Comparison of ENCODE assay signal across 9 cellular contexts in genomic region chr19:40529093-40529954, GRCh38. TPM values are rescaled to one million over a fixed set of nuclear protein-coding genes. Genes with fewer than 3 reads are reported as not detected.
DNase-seq lines count a peak whose midpoint lies in the region; ATAC-seq, FAIRE-seq and TF ChIP-seq lines count a peak whose summit lies in the region.
"Had no signal": no experiment of that assay in that cellular context is flagged by ENCODE, and none has a peak within 500 bp of the region (broad histone marks: within the 10 kb centered on the region; RNA-seq: fewer than 3 reads in every experiment).

No MANE protein-coding gene starts in this region.

- CTCF ChIA-PET in WTC11 (lab: Charles Lee) (interaction anchor here (0.6 to 2.9 kb wide), 25 partner anchors 8 to 1335 kb away, joined by 3 to 25 read pairs (median 4); partner anchors contain the start of genes LTBP4 and PRX), mammary epithelial cell (lab: Charles Lee; ENCODE audit: low non-redundant PET) (interaction anchor here (0.6 kb wide), 1 partner anchor 102 kb away, joined by 4 read pairs; no protein-coding TSS in a partner anchor)

- H2AFZ ChIP-seq in mammary epithelial cell (ENCODE audit: low read depth, low read length) = peak overlapping the region; percentile 85

- H3K36me3 ChIP-seq in mammary epithelial cell (ENCODE audit: insufficient read depth, low read length) = no peaks in the 10 kb centered on the region
- H3K36me3 ChIP-seq in small intestine (ENCODE audit: control insufficient read depth in 2 of 2, insufficient read depth in 2 of 2, low read length in 2 of 2) = no peaks in the 10 kb centered on the region

- 6% methylated on average over 29 of the region's 54 CpGs for WGBS in mammary epithelial cell (ENCODE audit: low coverage, missing lambda C conversion rate)
- WGBS in small intestine, 3 donors = 1 to 3% (median 2%) methylated on average over 50 to 54 of the region's 54 CpGs

- no peaks in the 10 kb centered on the region for H4K20me1 ChIP-seq in mammary epithelial cell (ENCODE audit: insufficient read depth, low read length)

- dilution Hi-C loops in mammary epithelial cell (cut with HindIII; ENCODE audit: low sequenced_read_pairs) = no loop called here

- no peaks in the 10 kb centered on the region for H3K79me2 ChIP-seq in mammary epithelial cell (ENCODE audit: insufficient read depth, low read length)

- peaks cover 5% of the 10 kb centered on the region for H3K9me3 Mint-ChIP-seq in WTC11

- intact Hi-C loops in mammary epithelial cell (cut with micrococcal nuclease) = loop anchor here (1.0 to 5.0 kb wide), 4 partner anchors 69 to 392 kb away; no protein-coding TSS in a partner anchor

- DNase-seq in COLO829 (ENCODE audit: low spot score) = peak; percentile 94
- peak; percentile 62 for DNase-seq in HCEC 1CT
- DNase-seq in NCI-H2171 treated with DMSO at 0.1 percent for 48 hours (lab: John Stamatoyannopoulos, UW) = peak; percentile 89
- DNase-seq in WTC11 (ENCODE audit: low spot score) = peak; percentile 93
- DNase-seq in mammary epithelial cell = peak; percentile 64
- DNase-seq in inferior parietal cortex (ENCODE audit: extremely low spot score) = peak; percentile 88
- DNase-seq in small intestine = peak; percentile 84

- POLR2A ChIA-PET in WTC11 (lab: Charles Lee) = no interaction called here

- FAIRE-seq in small intestine (lab: Jason Lieb, UNC) = no peak
- FAIRE-seq: colon had no signal

- peak overlapping the region; percentile 28 to 29 (median 29) for H3K4me3 ChIP-seq in mammary epithelial cell (replicated peaks in 1 of 3; ENCODE audit: insufficient read depth in 1 of 3, low read depth in 2 of 3, low read length in 3 of 3)
- peak overlapping the region in 1 of 2 donors; percentile 58 for H3K4me3 ChIP-seq in small intestine (ENCODE audit: low read depth in 1 of 2, low read length in 2 of 2)

- H3K9ac ChIP-seq in mammary epithelial cell (ENCODE audit: insufficient read depth, low read length) = no peak overlapping the region

- H3K36me3 Mint-ChIP-seq in WTC11 = no peaks in the 10 kb centered on the region

- H3K27ac Mint-ChIP-seq in WTC11 = peak overlapping the region; percentile 68; the same call in 1 of the 2 replicates

- peaks cover 16% of the 10 kb centered on the region for H3K4me1 Mint-ChIP-seq in WTC11

- H3K4me3 Mint-ChIP-seq in WTC11 = peak overlapping the region; percentile 67

- H3K4me1 ChIP-seq in mammary epithelial cell (ENCODE audit: insufficient read depth, low read length) (peaks cover 3% of the 10 kb centered on the region), small intestine (ENCODE audit: control insufficient read depth in 2 of 2, insufficient read depth in 1 of 2, low read depth in 1 of 2, low read length in 1 of 2) (peaks cover 0 to 3% of the 10 kb centered on the region in 2 donors)

- H3K27ac ChIP-seq in mammary epithelial cell (ENCODE audit: insufficient read depth, low read depth, low read length) (no peak overlapping the region), small intestine (ENCODE audit: low read depth in 1 of 2, low read length in 1 of 2) (no peak overlapping the region)

- H3K27me3 Mint-ChIP-seq in WTC11 (ENCODE audit: low read depth) = peaks cover 41% of the 10 kb centered on the region

- in situ Hi-C loops in mammary epithelial cell (cut with MboI; ENCODE audit: low sequenced_read_pairs in 2 of 2) = no loop called here

- no peaks in the 10 kb centered on the region for H3K9me3 ChIP-seq in mammary epithelial cell (replicated peaks; ENCODE audit: insufficient read depth, low read length)
- H3K9me3 ChIP-seq in small intestine (ENCODE audit: control insufficient read depth, low read depth) = no peaks in the 10 kb centered on the region

- no TSS peak for BruUV-seq in mammary epithelial cell (replicated peaks; lab: Mats Ljungman, UMichigan)

- H3K27me3 ChIP-seq in mammary epithelial cell (ENCODE audit: insufficient read depth, low read length) = no peaks in the 10 kb centered on the region
- H3K27me3 ChIP-seq in small intestine (ENCODE audit: control insufficient read depth in 2 of 2, insufficient read depth in 2 of 2, low read length in 2 of 2) = peaks cover 0 to 3% of the 10 kb centered on the region in 2 donors

- ATAC-seq in WTC11 (peak; percentile 57), GM18873 (IDR thresholded peaks at IDR 0.05; ENCODE audit: low FRiP score, unreplicated experiment) (no peak)

- peak overlapping the region; percentile 83 for H3K4me2 ChIP-seq in mammary epithelial cell (ENCODE audit: insufficient read depth, low read depth, low read length)

- TF ChIP-seq CTCF in WTC11 (IDR thresholded peaks at IDR 0.05) = peak; percentile 99
- TF ChIP-seq CTCF in mammary epithelial cell (conservative IDR thresholded peaks at IDR 0.05 in 1 of 2, IDR thresholded peaks at IDR 0.05 in 1 of 2; ENCODE audit: extremely low read depth in 1 of 2, insufficient read depth in 1 of 2, low read depth in 1 of 2, low read length in 2 of 2) = peak; percentile 72 to 96

TF ChIP-seq in WTC11, 78 proteins besides CTCF, POLR2A, EP300 and RAD21:
- TF ChIP-seq ETV6 (CRISPR knock-in tag; IDR thresholded peaks at IDR 0.05) (peak; percentile 81), SP1 (CRISPR knock-in tag; conservative IDR thresholded peaks at IDR 0.05) (0 out of 2 replicates have a peak, but pooled peaks have one; percentile 50), ZNF219 (CRISPR knock-in tag; IDR thresholded peaks at IDR 0.05; ENCODE audit: borderline replicate concordance) (no peak), HMGXB4 (CRISPR knock-in tag; IDR thresholded peaks at IDR 0.05) (0 out of 2 replicates have a peak, but pooled peaks have one; percentile 29)

RNA-seq across cellular contexts. Expression of gene SHKBP1, which starts 47.3 kb away (rescaled TPM):
- total RNA-seq in WTC11 (2021) (71.7 to 82.1 TPM (median 76.9 TPM) in 3 replicates), mammary epithelial cell (10 to 100 TPM; 21.0 to 57.9 TPM)
- polyA plus RNA-seq in mammary epithelial cell (44.4 TPM), small intestine (10 to 100 TPM; 56.6 to 70.3 (median 64.2) TPM)
- 68.1 TPM for polyA minus RNA-seq in mammary epithelial cell
